In the genomic region with DNA sequence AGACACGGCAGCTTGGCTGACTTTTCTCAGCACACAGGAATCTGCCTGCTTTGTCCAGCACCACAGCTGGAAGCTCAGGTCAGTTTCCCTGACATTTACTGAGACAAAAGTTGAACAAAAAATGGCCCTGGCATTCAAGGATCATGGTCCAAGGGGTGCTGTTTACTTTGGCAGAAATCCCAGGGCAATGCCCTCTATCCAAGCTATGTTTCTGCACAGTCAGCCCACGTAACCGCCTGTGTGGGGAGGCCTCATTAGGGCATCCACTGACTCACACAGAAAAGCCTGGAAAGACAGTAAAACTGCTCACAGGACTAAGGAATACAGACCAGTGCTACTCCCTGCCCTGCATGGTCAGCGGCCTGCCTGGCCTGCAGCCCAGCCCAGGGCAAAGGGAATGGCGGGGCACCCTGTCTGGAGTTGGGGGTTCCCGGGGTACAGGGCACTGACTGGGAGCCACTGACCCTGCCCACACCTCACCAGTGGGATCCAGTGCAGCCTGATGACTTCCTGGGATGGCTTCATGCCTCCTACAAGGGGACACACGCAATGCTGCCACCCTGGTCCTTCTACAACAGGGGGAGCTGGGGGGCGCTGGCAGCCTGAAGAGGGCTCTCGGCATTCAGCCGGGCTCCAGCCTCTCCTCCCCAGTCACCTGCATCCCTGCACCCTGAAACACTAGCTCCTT, we compare ENCODE assay signal across 9 cellular contexts.
DNase-seq lines count a peak whose midpoint lies in the region; ATAC-seq and TF ChIP-seq lines count a peak whose summit lies in the region.
"Had no signal": no experiment of that assay in that cellular context is flagged by ENCODE, and none has a peak within 500 bp of the region (broad histone marks: within the 10 kb centered on the region; RNA-seq: fewer than 3 reads in every experiment).

No MANE protein-coding gene starts in this region.

- H3K4me3 ChIP-seq in choroid plexus epithelial cell (ENCODE audit: low read depth, low read length), result no peak overlapping the region
- no peak overlapping the region for H3K4me3 ChIP-seq in mucosa of descending colon

- H3K9me3 ChIP-seq in mucosa of descending colon, result no peaks in the 10 kb centered on the region

- intact Hi-C loops in mucosa of descending colon (cut with DNase I, micrococcal nuclease), result no loop called here

- no peak for TF ChIP-seq CTCF in choroid plexus epithelial cell (conservative IDR thresholded peaks at IDR 0.05; ENCODE audit: low read depth, low read length)
- no peak for TF ChIP-seq CTCF in mucosa of descending colon (IDR thresholded peaks at IDR 0.05)

- H3K36me3 ChIP-seq in mucosa of descending colon (ENCODE audit: low read depth), result no peaks in the 10 kb centered on the region

- peak; percentile 82 for ATAC-seq in mucosa of descending colon
- ATAC-seq in GM21576 (IDR thresholded peaks at IDR 0.05; ENCODE audit: unreplicated experiment), result no peak

- H3K4me1 ChIP-seq in mucosa of descending colon (ENCODE audit: low read depth), result no peaks in the 10 kb centered on the region

- peak; percentile 65 for DNase-seq in AG20443 (ENCODE audit: low spot score)
- peak; percentile 99 for DNase-seq in M059J (ENCODE audit: low read depth)
- peak; percentile 91 for DNase-seq in choroid plexus epithelial cell (ENCODE audit: low read depth)
- peak in 1 of 3 donors; percentile 35 for DNase-seq in mucosa of descending colon
- no peak for DNase-seq in NCI-H2029 treated with DMSO at 0.1 percent for 48 hours (lab: John Stamatoyannopoulos, UW)
- DNase-seq in cortex of kidney (lab: John Stamatoyannopoulos, UW), result no peak
- no peak for DNase-seq in stimulated activated CD8-positive, alpha-beta memory T cell treated with anti-CD3 and anti-CD28 coated beads, Interleukin-4, amount 100 ng/mL, for 48 hours
- DNase-seq: activated gamma-delta T cell had no signal

Comparison
In these comparisons a context has a peak if more than half of its experiments do, and no peak if none do; other contexts are left out.
1. DNase-seq: peak in AG20443 (single experiment), M059J (single experiment) and choroid plexus epithelial cell (single experiment); none in NCI-H2029 treated with DMSO at 0.1 percent for 48 hours (single experiment), cortex of kidney (single experiment) and stimulated activated CD8-positive, alpha-beta memory T cell treated with anti-CD3 and anti-CD28 coated beads, Interleukin-4, amount 100 ng/mL, for 48 hours (single experiment).